15 cellular contexts compared by ENCODE assay signal in genomic region chrX:34956915-34957314, GRCh38. TPM values are rescaled to one million over a fixed set of nuclear protein-coding genes. Genes with fewer than 3 reads are reported as not detected.
DNase-seq lines count a peak whose midpoint lies in the region; ATAC-seq and TF ChIP-seq lines count a peak whose summit lies in the region.
"Had no signal": no experiment of that assay in that cellular context is flagged by ENCODE, and none has a peak within 500 bp of the region (broad histone marks: within the 10 kb centered on the region; RNA-seq: fewer than 3 reads in every experiment).

No MANE protein-coding gene starts in this region.

- no peak overlapping the region for H3K4me3 Mint-ChIP-seq in activated T-helper 1 cell treated with anti-CD3 and anti-CD28 coated beads, Interleukin-12 subunit alpha, Interleukin-12 subunit beta, Interleukin-2, Interleukin-4 antibody, amounts not matched to agents 30 ng/mL and 10 ng/mL and 1 ng/mL, durations not matched to agents 14 hours and 24 hours and 36 hours
- H3K4me3 Mint-ChIP-seq: activated B cell treated with CpG ODN at 0.5 μM for 24 hours; activated naive CD8-positive, alpha-beta T cell had no signal

- intact Hi-C loops in activated T-helper 1 cell treated with anti-CD3 and anti-CD28 coated beads, Interleukin-12 subunit alpha, Interleukin-12 subunit beta, Interleukin-2, Interleukin-4 antibody, amounts not matched to agents 30 ng/mL and 10 ng/mL and 1 ng/mL, durations not matched to agents 14 hours and 24 hours and 36 hours (cut with micrococcal nuclease): no loop called here

- H3K36me3 Mint-ChIP-seq in activated T-helper 1 cell treated with anti-CD3 and anti-CD28 coated beads, Interleukin-12 subunit alpha, Interleukin-12 subunit beta, Interleukin-2, Interleukin-4 antibody, amounts not matched to agents 30 ng/mL and 10 ng/mL and 1 ng/mL, durations not matched to agents 14 hours and 24 hours and 36 hours (ENCODE audit: low read depth): no peaks in the 10 kb centered on the region
- H3K36me3 Mint-ChIP-seq: activated naive CD8-positive, alpha-beta T cell had no signal

- DNase-seq in GM04503 (ENCODE audit: low read depth): peak; percentile 11
- DNase-seq in amniotic stem cell (lab: John Stamatoyannopoulos, UW): peak; percentile 18
- peak; percentile 52 for DNase-seq in fibroblast of the aortic adventitia (ENCODE audit: low read depth)
- peak; percentile 21 for DNase-seq in stromal cell of bone marrow (ENCODE audit: low read depth)
- DNase-seq in activated T-helper 1 cell treated with anti-CD3 and anti-CD28 coated beads, Interleukin-12 subunit alpha, Interleukin-12 subunit beta, Interleukin-2, Interleukin-4 antibody, amounts not matched to agents 30 ng/mL and 10 ng/mL and 1 ng/mL, durations not matched to agents 14 hours and 24 hours and 36 hours (ENCODE audit: low spot score): no peak
- DNase-seq: activated B cell treated with CpG ODN at 0.5 μM for 24 hours; activated CD8-positive, alpha-beta memory T cell treated with anti-CD3 and anti-CD28 coated beads, Interleukin-2, amount 50 U/mL, for 4 hours; heart left ventricle; stomach had no signal

- H3K27ac Mint-ChIP-seq in activated T-helper 1 cell treated with anti-CD3 and anti-CD28 coated beads, Interleukin-12 subunit alpha, Interleukin-12 subunit beta, Interleukin-2, Interleukin-4 antibody, amounts not matched to agents 30 ng/mL and 10 ng/mL and 1 ng/mL, durations not matched to agents 14 hours and 24 hours and 36 hours: no peak overlapping the region
- H3K27ac Mint-ChIP-seq: activated B cell treated with CpG ODN at 0.5 μM for 24 hours; activated naive CD8-positive, alpha-beta T cell had no signal

- no peak for ATAC-seq in GM21717 (IDR thresholded peaks at IDR 0.05; ENCODE audit: unreplicated experiment)
- no peak for ATAC-seq in GM18909 (IDR thresholded peaks at IDR 0.05; ENCODE audit: poor library complexity, unreplicated experiment)
- ATAC-seq: heart left ventricle had no signal

- no peaks in the 10 kb centered on the region for H3K9me3 Mint-ChIP-seq in activated T-helper 1 cell treated with anti-CD3 and anti-CD28 coated beads, Interleukin-12 subunit alpha, Interleukin-12 subunit beta, Interleukin-2, Interleukin-4 antibody, amounts not matched to agents 30 ng/mL and 10 ng/mL and 1 ng/mL, durations not matched to agents 14 hours and 24 hours and 36 hours
- H3K9me3 Mint-ChIP-seq: activated B cell treated with CpG ODN at 0.5 μM for 24 hours had no signal

- H3K27me3 Mint-ChIP-seq in activated T-helper 1 cell treated with anti-CD3 and anti-CD28 coated beads, Interleukin-12 subunit alpha, Interleukin-12 subunit beta, Interleukin-2, Interleukin-4 antibody, amounts not matched to agents 30 ng/mL and 10 ng/mL and 1 ng/mL, durations not matched to agents 14 hours and 24 hours and 36 hours (ENCODE audit: insufficient read depth): no peaks in the 10 kb centered on the region
- H3K27me3 Mint-ChIP-seq: activated B cell treated with CpG ODN at 0.5 μM for 24 hours; activated naive CD8-positive, alpha-beta T cell had no signal

- no peak overlapping the region for H3K4me3 ChIP-seq in fibroblast of the aortic adventitia (ENCODE audit: low read depth, low read length)
- H3K4me3 ChIP-seq: heart left ventricle, skin epidermis, stomach had no signal

- TF ChIP-seq CTCF in fibroblast of the aortic adventitia (IDR thresholded peaks at IDR 0.05; ENCODE audit: insufficient read depth, low read length): no peak

- no peaks in the 10 kb centered on the region for H3K4me1 Mint-ChIP-seq in activated T-helper 1 cell treated with anti-CD3 and anti-CD28 coated beads, Interleukin-12 subunit alpha, Interleukin-12 subunit beta, Interleukin-2, Interleukin-4 antibody, amounts not matched to agents 30 ng/mL and 10 ng/mL and 1 ng/mL, durations not matched to agents 14 hours and 24 hours and 36 hours (ENCODE audit: low read depth)
- H3K4me1 Mint-ChIP-seq: activated B cell treated with CpG ODN at 0.5 μM for 24 hours had no signal

RNA-seq across cellular contexts. Expression of gene FAM47B, which starts 14.3 kb away (rescaled TPM):
- total RNA-seq in fibroblast of the aortic adventitia (ENCODE audit: low replicate concordance): not detected in 2 replicates
- total RNA-seq in activated T-helper 1 cell treated with anti-CD3 and anti-CD28 coated beads, Interleukin-12 subunit alpha, Interleukin-12 subunit beta, Interleukin-2, Interleukin-4 antibody, amounts not matched to agents 30 ng/mL and 10 ng/mL and 1 ng/mL, durations not matched to agents 14 hours and 24 hours and 36 hours: not detected in 2 replicates
- total RNA-seq: activated B cell treated with CpG ODN at 0.5 μM for 24 hours, dermis microvascular lymphatic vessel endothelial cell, heart left ventricle, lower leg skin, stomach had no signal
